Comparison of ENCODE assay signal across 17 cellular contexts in genomic region chr13:109900723-109901122, GRCh38.
A peak's percentile ranks its signal among the peaks of the same experiment; 100 is the strongest.
DNase-seq lines count a peak whose midpoint lies in the region; ATAC-seq and TF ChIP-seq lines count a peak whose summit lies in the region.
"Had no signal": no experiment of that assay in that cellular context is flagged by ENCODE, and none has a peak within 500 bp of the region (broad histone marks: within the 10 kb centered on the region; RNA-seq: fewer than 3 reads in every experiment).

No MANE protein-coding gene starts in this region.

- H2AFZ ChIP-seq in GM23338 = peak overlapping the region; percentile 89

- H3K4me3 ChIP-seq in GM23338 (peak overlapping the region; percentile 47), mesendoderm (ENCODE audit: low read length) (no peak overlapping the region), body of pancreas (no peak overlapping the region)
- H3K4me3 ChIP-seq: HAP-1 had no signal

- H3K27me3 ChIP-seq in GM23338 (ENCODE audit: insufficient read depth) (no peaks in the 10 kb centered on the region), mesendoderm (ENCODE audit: insufficient read depth, low read length, poor library complexity) (no peaks in the 10 kb centered on the region), body of pancreas (no peaks in the 10 kb centered on the region)

- no peaks in the 10 kb centered on the region for H3F3A ChIP-seq in GM23338 (replicated peaks; ENCODE audit: low read depth)

- H3K9me3 Mint-ChIP-seq in GM23338 = peaks cover 3% of the 10 kb centered on the region; the same call in 1 of the 3 replicates

- no peaks in the 10 kb centered on the region for H3K36me3 ChIP-seq in GM23338 (ENCODE audit: insufficient read depth)
- no peaks in the 10 kb centered on the region for H3K36me3 ChIP-seq in mesendoderm (ENCODE audit: control insufficient read depth, insufficient read depth, low read length)
- H3K36me3 ChIP-seq in body of pancreas (replicated peaks in 1 of 2; ENCODE audit: insufficient read depth in 1 of 2, low read depth in 2 of 2) = no peaks in the 10 kb centered on the region
- H3K36me3 ChIP-seq: HAP-1 had no signal

- H3K27ac Mint-ChIP-seq in GM23338 = no peak overlapping the region

- no peak for TF ChIP-seq POLR2A in body of pancreas (IDR thresholded peaks at IDR 0.05)

- ATAC-seq in GM23338 (peak; percentile 78), HG03378 (IDR thresholded peaks at IDR 0.05; ENCODE audit: unreplicated experiment) (no peak), body of pancreas (no peak)
- ATAC-seq: Panc1 had no signal

- peak overlapping the region; percentile 35 for H3K56ac ChIP-seq in mesendoderm (ENCODE audit: low read length)

- no peak overlapping the region for H2AK5ac ChIP-seq in mesendoderm (ENCODE audit: low read length)

- no peak overlapping the region for H4K5ac ChIP-seq in mesendoderm (ENCODE audit: low read length)

- H3K27me3 Mint-ChIP-seq in GM23338 (ENCODE audit: insufficient read depth, low read depth, poor library complexity) = peaks cover 5% of the 10 kb centered on the region

- no peak overlapping the region for H2BK120ac ChIP-seq in mesendoderm (ENCODE audit: low read depth, low read length)

- H3K4me1 Mint-ChIP-seq in GM23338 = peaks cover 12% of the 10 kb centered on the region; the same call in 2 of the 3 replicates
- H3K4me1 Mint-ChIP-seq: IgD-negative memory B cell had no signal

- no peak overlapping the region for H4K8ac ChIP-seq in mesendoderm (ENCODE audit: low read depth, low read length)

- H2BK5ac ChIP-seq in mesendoderm (ENCODE audit: low read length) = peak overlapping the region; percentile 4

- no peak overlapping the region for H3K9ac ChIP-seq in mesendoderm (ENCODE audit: low read length)

- H3K4me1 ChIP-seq in GM23338 (ENCODE audit: insufficient read depth) (peaks cover 12% of the 10 kb centered on the region; the same call in 1 of the 2 replicates), mesendoderm (ENCODE audit: control insufficient read depth, low read depth, low read length) (no peaks in the 10 kb centered on the region), body of pancreas (no peaks in the 10 kb centered on the region)
- H3K4me1 ChIP-seq: HAP-1 had no signal

- no peak overlapping the region for H3K4ac ChIP-seq in mesendoderm (ENCODE audit: low read depth, low read length)

- H2BK15ac ChIP-seq in mesendoderm (replicated peaks; ENCODE audit: low read depth) = no peak overlapping the region

- no CpG with 5 or more reads among the region's 8 CpGs for WGBS in mesendoderm (ENCODE audit: extremely low coverage, insufficient coverage, low lambda C conversion rate)
- WGBS in body of pancreas, 2 donors = 66 to 75% methylated on average over 8 of the region's 8 CpGs

- no peak overlapping the region for H3K23ac ChIP-seq in mesendoderm (ENCODE audit: low read length)

- peaks cover 5% of the 10 kb centered on the region; the same call in 2 of the 3 replicates for H3K36me3 Mint-ChIP-seq in GM23338 (ENCODE audit: low read depth)
- H3K36me3 Mint-ChIP-seq: IgD-negative memory B cell had no signal

- TF ChIP-seq CTCF in GM23338 (conservative IDR thresholded peaks at IDR 0.05; ENCODE audit: low read depth in 2 of 2) (no peak), body of pancreas (IDR thresholded peaks at IDR 0.05) (no peak)

- no peak overlapping the region for H3K27ac ChIP-seq in GM23338 (ENCODE audit: low read depth)
- peak overlapping the region; percentile 34 for H3K27ac ChIP-seq in mesendoderm (ENCODE audit: low read depth, low read length)
- H3K27ac ChIP-seq in body of pancreas = no peak overlapping the region

- no peaks in the 10 kb centered on the region for H3K9me3 ChIP-seq in body of pancreas
- H3K9me3 ChIP-seq: HAP-1 had no signal

- 0 out of 2 replicates have a peak, but pooled peaks cover 6% of the 10 kb centered on the region for H3K9me2 ChIP-seq in GM23338 (ENCODE audit: insufficient read depth)

- H3K18ac ChIP-seq in mesendoderm (ENCODE audit: low read length) = no peak overlapping the region

- no peaks in the 10 kb centered on the region for H3K79me1 ChIP-seq in mesendoderm (ENCODE audit: low read length)

- H4K20me1 ChIP-seq in GM23338 (replicated peaks; ENCODE audit: insufficient read depth) = no peaks in the 10 kb centered on the region

- peak overlapping the region; percentile 74 for H3K4me2 ChIP-seq in GM23338
- peak overlapping the region; percentile 14 for H3K4me2 ChIP-seq in mesendoderm (ENCODE audit: low read length)

- H3K4me3 Mint-ChIP-seq in GM23338 = peak overlapping the region; percentile 56; the same call in 2 of the 3 replicates
- H3K4me3 Mint-ChIP-seq: IgD-negative memory B cell had no signal

- intact Hi-C loops in body of pancreas (cut with DNase I) = no loop called here

- no peaks in the 10 kb centered on the region for H3K79me2 ChIP-seq in GM23338 (replicated peaks; ENCODE audit: insufficient read depth)
- H3K79me2 ChIP-seq in mesendoderm (ENCODE audit: control insufficient read depth, insufficient read depth, low read length) = no peaks in the 10 kb centered on the region

- DNase-seq in DMS79 treated with DMSO at 0.1 percent for 48 hours (lab: John Stamatoyannopoulos, UW) (peak; percentile 17), DMS79 (lab: John Stamatoyannopoulos, UW) (no peak), GM23338 (ENCODE audit: low spot score) (no peak), SHP77 treated with DMSO at 0.1 percent for 48 hours (lab: John Stamatoyannopoulos, UW) (peak; percentile 77), mesendoderm (no peak), body of pancreas (no peak)
- DNase-seq in stimulated activated CD4-positive, alpha-beta T cell treated with anti-CD3 and anti-CD28 coated beads, Interleukin-4, amount 100 ng/mL, for 24 hours = no peak
- DNase-seq: C1 segment of cervical spinal cord, DMS 273 treated with DMSO at 0.1 percent for 48 hours, GF-D8, NCI-H446, NCI-H774, SIG-M5 had no signal

TF ChIP-seq in GM23338, 12 proteins besides CTCF, POLR2A, EP300 and RAD21 (continues in another document):
- TF ChIP-seq STAT1 (IDR thresholded peaks at IDR 0.05; ENCODE audit: unreplicated experiment) (no peak), CREB1 (CRISPR knock-in tag; IDR thresholded peaks at IDR 0.05; ENCODE audit: low read depth) (no peak), REST (IDR thresholded peaks at IDR 0.05; ENCODE audit: unreplicated experiment) (no peak), ZNF331 (CRISPR knock-in tag; IDR thresholded peaks at IDR 0.05; ENCODE audit: low read depth) (no peak), POLR2AphosphoS5 (IDR thresholded peaks at IDR 0.05; ENCODE audit: low read depth) (no peak), EZH2 (IDR thresholded peaks at IDR 0.05; ENCODE audit: low read depth, unreplicated experiment) (no peak), JUNB (IDR thresholded peaks at IDR 0.05; ENCODE audit: unreplicated experiment) (no peak), NANOG (IDR thresholded peaks at IDR 0.05; ENCODE audit: borderline replicate concordance) (no peak)

Comparison
In these comparisons a context has a peak if more than half of its experiments do, and no peak if none do; other contexts are left out.
1. DNase-seq: peak in DMS79 treated with DMSO at 0.1 percent for 48 hours (single experiment) and SHP77 treated with DMSO at 0.1 percent for 48 hours (single experiment); none in DMS79 (single experiment), GM23338 (single experiment), mesendoderm (single experiment), body of pancreas (0 of 4) and stimulated activated CD4-positive, alpha-beta T cell treated with anti-CD3 and anti-CD28 coated beads, Interleukin-4, amount 100 ng/mL, for 24 hours (single experiment).